ENCODE assay signal across 17 cellular contexts in the genomic region with DNA sequence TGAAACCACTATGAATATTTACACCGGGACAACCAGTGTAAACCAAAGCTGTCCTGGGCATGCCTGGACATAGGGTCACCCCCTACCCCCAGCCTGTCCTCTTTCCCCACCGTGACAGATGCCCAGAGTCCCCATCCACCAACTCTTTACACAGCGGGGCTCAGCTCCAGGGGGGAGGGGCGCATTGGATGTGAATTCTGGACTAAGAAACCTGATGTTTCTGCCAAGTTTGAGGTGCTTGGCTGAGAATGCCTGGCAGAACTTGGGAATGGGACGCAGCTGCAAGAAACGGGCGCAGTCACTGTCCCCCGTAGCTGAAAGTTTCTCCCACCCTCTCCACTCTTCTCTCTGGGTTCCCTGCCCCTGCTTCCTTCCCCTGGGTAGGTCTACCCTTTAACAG.
DNase-seq lines count a peak whose midpoint lies in the region; ATAC-seq and TF ChIP-seq lines count a peak whose summit lies in the region.
"Had no signal": no experiment of that assay in that cellular context is flagged by ENCODE, and none has a peak within 500 bp of the region (broad histone marks: within the 10 kb centered on the region; RNA-seq: fewer than 3 reads in every experiment).

No MANE protein-coding gene starts in this region.

- no peaks in the 10 kb centered on the region for H3K27me3 Mint-ChIP-seq in chondrocyte (ENCODE audit: low read depth)
- H3K27me3 Mint-ChIP-seq: CD4-positive, alpha-beta T cell; IgD-negative memory B cell had no signal

- H3K4me1 Mint-ChIP-seq in chondrocyte (ENCODE audit: low read depth): no peaks in the 10 kb centered on the region
- H3K4me1 Mint-ChIP-seq: IgD-negative memory B cell had no signal

- no peak overlapping the region for H3K4me3 ChIP-seq in HUES6 (ENCODE audit: low read depth, low read length)

- no peak overlapping the region for H3K27ac Mint-ChIP-seq in chondrocyte (ENCODE audit: unreplicated experiment)
- H3K27ac Mint-ChIP-seq: CD4-positive, alpha-beta T cell; HFFc6; IgD-negative memory B cell had no signal

- H3K27ac ChIP-seq in HUES6 (ENCODE audit: low read depth, low read length): no peak overlapping the region
- H3K27ac ChIP-seq: C4-2B, HL-60 had no signal

- peak; percentile 24 for ATAC-seq in left lobe of liver
- ATAC-seq: HCT116 had no signal

- H3K4me1 ChIP-seq in HUES6 (ENCODE audit: control insufficient read depth, insufficient read depth, low read length): peaks cover 7% of the 10 kb centered on the region; the same call in 1 of the 2 replicates

- peak overlapping the region; percentile 32 for H3K9ac ChIP-seq in HUES6 (ENCODE audit: low read length)

- no peaks in the 10 kb centered on the region for H3K9me3 Mint-ChIP-seq in chondrocyte (ENCODE audit: low read depth)
- H3K9me3 Mint-ChIP-seq: CD4-positive, alpha-beta T cell; HFFc6; IgD-negative memory B cell had no signal

- H3K36me3 Mint-ChIP-seq in chondrocyte (ENCODE audit: low read depth): peaks cover 13% of the 10 kb centered on the region

- peaks cover 4% of the 10 kb centered on the region for H3K36me3 ChIP-seq in HUES6 (ENCODE audit: control insufficient read depth, insufficient read depth, low read length)

- no peaks in the 10 kb centered on the region for H3K9me3 ChIP-seq in HUES6 (ENCODE audit: control insufficient read depth, insufficient read depth, low read depth, low read length)

- H3K27me3 ChIP-seq in HUES6 (ENCODE audit: control insufficient read depth, insufficient read depth, low read length): no peaks in the 10 kb centered on the region

- H3K4me3 Mint-ChIP-seq in chondrocyte (ENCODE audit: unreplicated experiment): no peak overlapping the region
- H3K4me3 Mint-ChIP-seq: CD4-positive, alpha-beta T cell; HFFc6; IgD-negative memory B cell had no signal

- peak; percentile 28 for DNase-seq in astrocyte of the hippocampus (ENCODE audit: low read depth, low spot score)
- no peak for DNase-seq in left lobe of liver (ENCODE audit: low spot score)
- no peak for DNase-seq in T1000 (lab: John Stamatoyannopoulos, UW)
- DNase-seq in COLO668 (lab: John Stamatoyannopoulos, UW; ENCODE audit: unreplicated experiment): no peak
- no peak for DNase-seq in chondrocyte (ENCODE audit: low spot score)
- DNase-seq: ACHN; CD4-positive, alpha-beta T cell; DMS79 treated with DMSO at 0.1 percent for 48 hours; GF-D8; GOT3; H7; HFFc6 had no signal

- no peak for TF ChIP-seq CTCF in chondrocyte (IDR thresholded peaks at IDR 0.05)
